8 cellular contexts compared by ENCODE assay signal in the genomic region with DNA sequence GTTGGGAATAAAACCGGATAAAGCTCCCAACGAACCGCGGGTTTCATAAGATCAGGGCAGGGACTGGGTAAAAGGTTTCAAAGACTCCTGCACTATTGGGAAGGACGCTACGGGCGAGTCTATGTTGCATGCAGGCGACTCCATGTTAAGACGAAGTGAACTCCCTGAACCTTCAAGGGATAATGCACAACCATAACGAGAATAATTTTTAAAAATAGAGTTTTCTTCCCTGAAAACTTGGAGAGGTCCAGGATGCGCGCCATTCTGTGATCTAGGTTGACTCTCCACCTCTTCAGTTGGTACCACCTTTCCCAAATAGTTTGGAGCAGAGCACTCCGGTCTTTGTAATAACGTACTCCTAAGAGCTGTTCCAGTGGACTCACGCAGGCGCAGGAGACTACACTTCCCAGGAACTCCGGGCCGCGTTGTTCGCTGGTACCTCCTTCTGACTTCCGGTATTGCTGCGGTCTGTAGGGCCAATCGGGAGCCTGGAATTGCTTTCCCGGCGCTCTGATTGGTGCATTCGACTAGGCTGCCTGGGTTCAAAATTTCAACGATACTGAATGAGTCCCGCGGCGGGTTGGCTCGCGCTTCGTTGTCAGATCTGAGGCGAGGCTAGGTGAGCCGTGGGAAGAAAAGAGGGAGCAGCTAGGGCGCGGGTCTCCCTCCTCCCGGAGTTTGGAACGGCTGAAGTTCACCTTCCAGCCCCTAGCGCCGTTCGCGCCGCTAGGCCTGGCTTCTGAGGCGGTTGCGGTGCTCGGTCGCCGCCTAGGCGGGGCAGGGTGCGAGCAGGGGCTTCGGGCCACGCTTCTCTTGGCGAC. TPM values are rescaled to one million over a fixed set of nuclear protein-coding genes. Genes with fewer than 3 reads are reported as not detected.
DNase-seq lines count a peak whose midpoint lies in the region; ATAC-seq and TF ChIP-seq lines count a peak whose summit lies in the region.

A gene with protein sequence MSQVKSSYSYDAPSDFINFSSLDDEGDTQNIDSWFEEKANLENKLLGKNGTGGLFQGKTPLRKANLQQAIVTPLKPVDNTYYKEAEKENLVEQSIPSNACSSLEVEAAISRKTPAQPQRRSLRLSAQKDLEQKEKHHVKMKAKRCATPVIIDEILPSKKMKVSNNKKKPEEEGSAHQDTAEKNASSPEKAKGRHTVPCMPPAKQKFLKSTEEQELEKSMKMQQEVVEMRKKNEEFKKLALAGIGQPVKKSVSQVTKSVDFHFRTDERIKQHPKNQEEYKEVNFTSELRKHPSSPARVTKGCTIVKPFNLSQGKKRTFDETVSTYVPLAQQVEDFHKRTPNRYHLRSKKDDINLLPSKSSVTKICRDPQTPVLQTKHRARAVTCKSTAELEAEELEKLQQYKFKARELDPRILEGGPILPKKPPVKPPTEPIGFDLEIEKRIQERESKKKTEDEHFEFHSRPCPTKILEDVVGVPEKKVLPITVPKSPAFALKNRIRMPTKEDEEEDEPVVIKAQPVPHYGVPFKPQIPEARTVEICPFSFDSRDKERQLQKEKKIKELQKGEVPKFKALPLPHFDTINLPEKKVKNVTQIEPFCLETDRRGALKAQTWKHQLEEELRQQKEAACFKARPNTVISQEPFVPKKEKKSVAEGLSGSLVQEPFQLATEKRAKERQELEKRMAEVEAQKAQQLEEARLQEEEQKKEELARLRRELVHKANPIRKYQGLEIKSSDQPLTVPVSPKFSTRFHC (plus strand): TSS at position 562 of the 821 bp plus-strand sequence. CDS start 18,187 bp downstream, outside the sequence.

- no peaks in the 10 kb centered on the region for H3K9me3 ChIP-seq in ES-I3 (ENCODE audit: control insufficient read depth, insufficient read depth, low read length)

- H3K36me3 Mint-ChIP-seq in natural killer cell, result no peaks in the 10 kb centered on the region

- no peak within 1 kb of the TSS for H3K27ac Mint-ChIP-seq in natural killer cell

- H3K9me3 Mint-ChIP-seq in natural killer cell, result no peaks in the 10 kb centered on the region

- DNase-seq in H4 (ENCODE audit: low spot score) (peak; percentile 99), LNCaP clone FGC (ENCODE audit: low read depth) (peak; percentile 94), RPMI8226 (peak; percentile 97), fibroblast of peridontal ligament (ENCODE audit: extremely low read depth) (peak; percentile 97), natural killer cell (peak; percentile 44)
- DNase-seq in activated T-helper 1 cell treated with anti-CD3 and anti-CD28 coated beads, Interleukin-2, amount 50 U/mL, for 16 hours (ENCODE audit: low read depth in 1 of 2, low spot score in 1 of 2), result peak; percentile 59 to 72
- DNase-seq in stimulated activated naive CD8-positive, alpha-beta T cell treated with anti-CD3 and anti-CD28 coated beads, Interleukin-15, Interleukin-2, amounts not matched to agents 100 U/mL and 50 U/mL, for 24 hours, result peak; percentile 88

- peaks cover 10% of the 10 kb centered on the region; the same call in 1 of the 2 replicates for H3K4me1 ChIP-seq in ES-I3 (ENCODE audit: insufficient read depth, low read length)

- H3K4me3 Mint-ChIP-seq in natural killer cell, result no peak within 1 kb of the TSS

- peak within 1 kb of the TSS; percentile 72 for H3K9ac ChIP-seq in ES-I3 (ENCODE audit: low read depth, low read length)

- TF ChIP-seq CTCF in LNCaP clone FGC (IDR thresholded peaks at IDR 0.05; ENCODE audit: control insufficient read depth, extremely low read depth, insufficient read depth) (0 out of 2 replicates have a peak, but pooled peaks have one; percentile 19), natural killer cell (IDR thresholded peaks at IDR 0.05) (no peak)

- ATAC-seq in natural killer cell, result peak; percentile 68 to 87 (median 86)
- ATAC-seq in stimulated activated naive CD8-positive, alpha-beta T cell treated with anti-CD3 and anti-CD28 coated beads, Interleukin-15, Interleukin-2, amounts not matched to agents 100 U/mL and 50 U/mL, for 24 hours, result peak; percentile 98

- intact Hi-C loops in natural killer cell (cut with micrococcal nuclease), result no loop called here

- H3K27me3 Mint-ChIP-seq in natural killer cell (ENCODE audit: low read depth in 2 of 2), result no peaks in the 10 kb centered on the region

- H3K4me3 ChIP-seq in LNCaP clone FGC (ENCODE audit: low read depth, low read length), result peak within 1 kb of the TSS; percentile 82

- H3K4me1 Mint-ChIP-seq in natural killer cell, result no peaks in the 10 kb centered on the region

- no peaks in the 10 kb centered on the region; the same call in 1 of the 2 replicates for H3K36me3 ChIP-seq in ES-I3 (ENCODE audit: insufficient read depth, low read length)

RNA-seq across cellular contexts. Expression of the gene that starts here (rescaled TPM):
- total RNA-seq in H4 (2014; rRNA removed; shearing (Covaris generic)), result 111 and 128 TPM in 2 replicates
- total RNA-seq in natural killer cell, result 1 to 10 TPM; 2.2 to 4.2 (median 2.2) TPM

Comparison
In these comparisons a context has a peak if more than half of its experiments do, and no peak if none do; other contexts are left out.
1. Peak in every context shown above with its lines: DNase-seq, ATAC-seq and H3K4me3 ChIP-seq.
2. RNA of the gene that starts here (total RNA-seq): 111 to 128 TPM in H4; 2.2 to 4.2 TPM in natural killer cell; every median in the first group is over 10 times any median in the second.
3. DNase-seq: peak in every context shown above with its lines; median percentile 99 in H4; 97 in RPMI8226; 97 in fibroblast of peridontal ligament; 94 in LNCaP clone FGC; 88 in stimulated activated naive CD8-positive, alpha-beta T cell treated with anti-CD3 and anti-CD28 coated beads, Interleukin-15, Interleukin-2, amounts not matched to agents 100 U/mL and 50 U/mL, for 24 hours; 66 in activated T-helper 1 cell treated with anti-CD3 and anti-CD28 coated beads, Interleukin-2, amount 50 U/mL, for 16 hours; 44 in natural killer cell.